ENCODE assay signal across 8 cellular contexts in the genomic region with DNA sequence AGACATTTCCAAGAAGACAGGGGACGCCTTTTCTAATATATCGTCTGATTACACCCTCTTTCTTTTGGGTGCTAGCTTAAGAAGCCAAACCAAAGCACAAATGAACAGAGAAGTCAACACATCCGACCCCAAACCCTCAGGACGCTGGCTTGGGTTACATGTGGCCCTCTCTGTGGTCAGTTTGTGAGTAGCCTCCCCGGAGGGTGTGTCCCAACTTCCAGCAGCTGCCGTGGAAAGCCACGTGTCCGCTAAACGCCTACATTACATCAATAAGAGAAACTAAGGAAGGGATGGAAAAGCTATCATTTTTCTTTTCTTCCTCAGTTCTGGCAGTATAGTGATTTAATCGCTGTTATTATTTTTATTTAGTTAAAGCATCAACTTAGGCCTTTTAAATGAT. TPM values are rescaled to one million over a fixed set of nuclear protein-coding genes. Genes with fewer than 3 reads are reported as not detected.
A peak's percentile ranks its signal among the peaks of the same experiment; 100 is the strongest.
DNase-seq lines count a peak whose midpoint lies in the region; ATAC-seq and TF ChIP-seq lines count a peak whose summit lies in the region.

No MANE protein-coding gene starts in this region.

- H3K27me3 Mint-ChIP-seq in CD4-positive, alpha-beta T cell, result peaks cover 80% of the 10 kb centered on the region
- peaks cover 71 to 73% of the 10 kb centered on the region in 2 donors for H3K27me3 Mint-ChIP-seq in effector memory CD8-positive, alpha-beta T cell

- BruUV-seq in OCI-LY7 (replicated peaks; lab: Mats Ljungman, UMichigan), result no TSS peak

- H4K20me1 ChIP-seq in OCI-LY7 (ENCODE audit: insufficient read depth, low read length), result no peaks in the 10 kb centered on the region

- no peaks in the 10 kb centered on the region for H3K9me3 ChIP-seq in CD4-positive, alpha-beta T cell (ENCODE audit: control insufficient read depth, low read length)
- H3K9me3 ChIP-seq in OCI-LY7 (ENCODE audit: low read length) (no peaks in the 10 kb centered on the region), neutrophil (no peaks in the 10 kb centered on the region), thyroid gland (no peaks in the 10 kb centered on the region)

- no peaks in the 10 kb centered on the region for H3K36me3 Mint-ChIP-seq in CD4-positive, alpha-beta T cell (ENCODE audit: low read depth)
- no peaks in the 10 kb centered on the region for H3K36me3 Mint-ChIP-seq in effector memory CD8-positive, alpha-beta T cell (ENCODE audit: insufficient read depth)

- H3K4me3 ChIP-seq in OCI-LY7 (ENCODE audit: low read depth, low read length, poor library complexity, severe bottlenecking), result no peak overlapping the region
- H3K4me3 ChIP-seq in neutrophil (ENCODE audit: low read depth in 1 of 2, low read length in 1 of 2), result peak overlapping the region; percentile 71 to 79
- H3K4me3 ChIP-seq in thyroid gland (replicated peaks in 1 of 3), result peak overlapping the region in 1 of 3 donors; percentile 52

- TF ChIP-seq POLR2A in thyroid gland (IDR thresholded peaks at IDR 0.05), result no peak

- H3K27me3 ChIP-seq in CD4-positive, alpha-beta T cell (ENCODE audit: control insufficient read depth, insufficient read depth, low read length), result peaks cover 49% of the 10 kb centered on the region
- H3K27me3 ChIP-seq in neutrophil (peaks cover 74% of the 10 kb centered on the region), thyroid gland (peaks cover 28% of the 10 kb centered on the region)

- ATAC-seq in CD4-positive, alpha-beta T cell (ENCODE audit: poor library complexity), result no peak
- ATAC-seq in effector memory CD8-positive, alpha-beta T cell (replicated peaks), result no peak
- no peak for ATAC-seq in HG02759 (IDR thresholded peaks at IDR 0.05; ENCODE audit: unreplicated experiment)

- peaks cover 19% of the 10 kb centered on the region for H3K4me1 ChIP-seq in OCI-LY7 (ENCODE audit: insufficient read depth, low read length, poor library complexity, severe bottlenecking)
- H3K4me1 ChIP-seq in neutrophil (ENCODE audit: control insufficient read depth in 1 of 2, insufficient read depth in 1 of 2, low read depth in 1 of 2, low read length in 1 of 2), result peaks cover 61 to 65% of the 10 kb centered on the region in 2 experiments
- peaks cover 12 to 30% of the 10 kb centered on the region in 2 donors for H3K4me1 ChIP-seq in thyroid gland

- no peaks in the 10 kb centered on the region for H3K36me3 ChIP-seq in OCI-LY7 (ENCODE audit: insufficient read depth, low read length)
- no peaks in the 10 kb centered on the region for H3K36me3 ChIP-seq in neutrophil
- no peaks in the 10 kb centered on the region for H3K36me3 ChIP-seq in thyroid gland

- peak overlapping the region; percentile 78 for H3K4me2 ChIP-seq in OCI-LY7 (ENCODE audit: low read length)

- no peaks in the 10 kb centered on the region for H3K9me2 ChIP-seq in OCI-LY7 (ENCODE audit: insufficient read depth, low read length)

- no peak overlapping the region; the same call in 1 of the 2 replicates for H2AFZ ChIP-seq in OCI-LY7 (ENCODE audit: low read length)

- intact Hi-C loops in CD4-positive, alpha-beta T cell (cut with DNase I, micrococcal nuclease), result loop anchor here in 1 of 2 experiments (2.0 kb wide), 1 partner anchor 333 kb away; no protein-coding TSS in a partner anchor
- intact Hi-C loops in OCI-LY7 (cut with micrococcal nuclease; ENCODE audit: unreplicated experiment), result loop anchor here (2.0 kb wide), 1 partner anchor 173 kb away; no protein-coding TSS in a partner anchor
- intact Hi-C loops in thyroid gland (cut with DNase I), result loop anchor here (5.0 kb wide), 1 partner anchor 182 kb away; no protein-coding TSS in a partner anchor

- H3K4me3 Mint-ChIP-seq in CD4-positive, alpha-beta T cell, result peak overlapping the region; percentile 77
- H3K4me3 Mint-ChIP-seq in effector memory CD8-positive, alpha-beta T cell, result peak overlapping the region; percentile 73 to 78

- H3K79me2 ChIP-seq in OCI-LY7 (ENCODE audit: insufficient read depth, low read depth, low read length), result no peaks in the 10 kb centered on the region

- no peak overlapping the region for H3K27ac ChIP-seq in CD4-positive, alpha-beta T cell (ENCODE audit: low read depth, low read length)
- H3K27ac ChIP-seq in OCI-LY7 (ENCODE audit: low read depth, low read length, poor library complexity, severe bottlenecking) (no peak overlapping the region), neutrophil (peak overlapping the region; percentile 66), RWPE1 (no peak overlapping the region), thyroid gland (no peak overlapping the region)

- TF ChIP-seq CTCF in CD4-positive, alpha-beta T cell (IDR thresholded peaks at IDR 0.05), result no peak
- no peak for TF ChIP-seq CTCF in OCI-LY7 (conservative IDR thresholded peaks at IDR 0.05; ENCODE audit: low read length)
- no peak for TF ChIP-seq CTCF in neutrophil (IDR thresholded peaks at IDR 0.05)
- TF ChIP-seq CTCF in RWPE1 (conservative IDR thresholded peaks at IDR 0.05; ENCODE audit: low read depth), result no peak
- TF ChIP-seq CTCF in thyroid gland (IDR thresholded peaks at IDR 0.05), result no peak

- H3K9me3 Mint-ChIP-seq in CD4-positive, alpha-beta T cell, result no peaks in the 10 kb centered on the region
- H3K9me3 Mint-ChIP-seq in effector memory CD8-positive, alpha-beta T cell, result no peaks in the 10 kb centered on the region

- POLR2A ChIA-PET in CD4-positive, alpha-beta T cell (lab: Charles Lee), result interaction anchor here (1.0 kb wide), 1 partner anchor 377 kb away, joined by 3 read pairs; a partner anchor contains a TSS
- POLR2A ChIA-PET in OCI-LY7 (lab: Charles Lee) (interaction anchor here (0.6 to 1.4 kb wide), 2 partner anchors 84 to 151 kb away, joined by 3 read pairs; no protein-coding TSS in a partner anchor), RWPE1 (lab: Yijun Ruan, JAX; ENCODE audit: low non-redundant PET) (no interaction called here)

- 30 to 33% methylated on average over 10 of the region's 10 CpGs for WGBS in thyroid gland, 2 donors

- peaks cover 11% of the 10 kb centered on the region for H3K4me1 Mint-ChIP-seq in CD4-positive, alpha-beta T cell (ENCODE audit: low read depth)
- peaks cover 3 to 14% of the 10 kb centered on the region in 2 donors for H3K4me1 Mint-ChIP-seq in effector memory CD8-positive, alpha-beta T cell (ENCODE audit: low read depth in 2 of 2)

- no peak overlapping the region for H3K27ac Mint-ChIP-seq in CD4-positive, alpha-beta T cell
- no peak overlapping the region for H3K27ac Mint-ChIP-seq in effector memory CD8-positive, alpha-beta T cell

- CTCF ChIA-PET in CD4-positive, alpha-beta T cell (lab: Charles Lee), result no interaction called here
- CTCF ChIA-PET in OCI-LY7 (lab: Charles Lee; ENCODE audit: unreplicated experiment) (interaction anchor here (1.2 kb wide), 1 partner anchor 267 kb away, joined by 3 read pairs; no protein-coding TSS in a partner anchor), RWPE1 (lab: Yijun Ruan, JAX) (interaction anchor here (0.5 to 1.2 kb wide), 4 partner anchors 87 to 450 kb away, joined by 3 to 4 read pairs (median 3); no protein-coding TSS in a partner anchor)

- DNase-seq in CD4-positive, alpha-beta T cell, result no peak
- DNase-seq in OCI-LY7 (ENCODE audit: low spot score) (no peak), RWPE1 (ENCODE audit: low spot score) (no peak), NCI-H2107 treated with DMSO at 0.1 percent for 48 hours (lab: John Stamatoyannopoulos, UW; ENCODE audit: unreplicated experiment) (no peak), thyroid gland (no peak)
- DNase-seq in effector memory CD8-positive, alpha-beta T cell, result no peak

RNA-seq across cellular contexts. Expression of a gene that starts 0.5 kb away (rescaled TPM):
- not detected for total RNA-seq in CD4-positive, alpha-beta T cell
- 0.10 and 0.38 TPM in 2 replicates for total RNA-seq in OCI-LY7 (2014; rRNA removed; shearing (Covaris generic))
- total RNA-seq in OCI-LY7 (2022) (0.94 and 1.1 TPM in 2 replicates), thyroid gland (1 to 10 TPM in 3 of 4 donors, under 1 TPM in 1; 0.78 to 3.1 (median 1.9) TPM)
